8 cellular contexts compared by ENCODE assay signal in genomic region chr2:169478339-169478738, GRCh38. TPM values are rescaled to one million over a fixed set of nuclear protein-coding genes. Genes with fewer than 3 reads are reported as not detected.
DNase-seq lines count a peak whose midpoint lies in the region; ATAC-seq and TF ChIP-seq lines count a peak whose summit lies in the region.

No MANE protein-coding gene starts in this region.

- TF ChIP-seq CTCF in activated B cell treated with CpG ODN at 0.5 μM for 24 hours (IDR thresholded peaks at IDR 0.05) (no peak), foreskin fibroblast (IDR thresholded peaks at IDR 0.05; ENCODE audit: low read depth, low read length) (no peak), psoas muscle (IDR thresholded peaks at IDR 0.05) (no peak), RWPE1 (conservative IDR thresholded peaks at IDR 0.05; ENCODE audit: low read depth) (no peak)

- no peaks in the 10 kb centered on the region for H3K27me3 ChIP-seq in psoas muscle (ENCODE audit: insufficient read depth in 3 of 3, low read length in 2 of 3)

- peak overlapping the region; percentile 91 for H3K4me3 Mint-ChIP-seq in activated B cell treated with CpG ODN at 0.5 μM for 24 hours

- intact Hi-C loops in activated B cell treated with CpG ODN at 0.5 μM for 24 hours (cut with micrococcal nuclease) (loop anchor here (2.0 to 5.0 kb wide), 2 partner anchors 94 to 216 kb away; partner anchors contain the start of genes CFAP210, FASTKD1 and PHOSPHO2), psoas muscle (cut with DNase I) (loop anchor here in 1 of 2 donors (10.0 kb wide), 1 partner anchor 316 kb away; the partner anchor contains the start of gene SSB)

- no peak for ATAC-seq in activated B cell treated with CpG ODN at 0.5 μM for 24 hours (ENCODE audit: low read depth)
- ATAC-seq in psoas muscle = peak in 1 of 4 donors; percentile 4
- no peak for ATAC-seq in esophagus mucosa
- ATAC-seq in GM18519 (IDR thresholded peaks at IDR 0.05; ENCODE audit: low FRiP score, unreplicated experiment) = no peak

- no peaks in the 10 kb centered on the region for H3K9me3 ChIP-seq in psoas muscle

- peaks cover 2 to 17% of the 10 kb centered on the region in 2 donors for H3K36me3 ChIP-seq in psoas muscle (ENCODE audit: insufficient read depth in 1 of 2, low read depth in 1 of 2)

- POLR2A ChIA-PET in activated B cell treated with CpG ODN at 0.5 μM for 24 hours (lab: Charles Lee) = no interaction called here
- POLR2A ChIA-PET in RWPE1 (lab: Yijun Ruan, JAX; ENCODE audit: low non-redundant PET) = no interaction called here

- H3K4me3 ChIP-seq in foreskin fibroblast (ENCODE audit: low read depth in 1 of 2, low read length in 2 of 2) (no peak overlapping the region), psoas muscle (peak overlapping the region; percentile 73)

- H3K4me1 ChIP-seq in psoas muscle = peaks cover 27% of the 10 kb centered on the region

- H3K36me3 Mint-ChIP-seq in activated B cell treated with CpG ODN at 0.5 μM for 24 hours (ENCODE audit: low read depth) = no peaks in the 10 kb centered on the region

- H3K9me3 Mint-ChIP-seq in activated B cell treated with CpG ODN at 0.5 μM for 24 hours = no peaks in the 10 kb centered on the region

- DNase-seq in EL (peak; percentile 23), activated B cell treated with CpG ODN at 0.5 μM for 24 hours (no peak), foreskin fibroblast (peak; percentile 38 to 50), psoas muscle (no peak), DMS153 (lab: John Stamatoyannopoulos, UW) (no peak), RWPE1 (ENCODE audit: low spot score) (no peak)

- H3K27ac ChIP-seq in psoas muscle = peak overlapping the region; percentile 74
- H3K27ac ChIP-seq in RWPE1 = no peak overlapping the region

- peaks cover 10% of the 10 kb centered on the region for H3K4me1 Mint-ChIP-seq in activated B cell treated with CpG ODN at 0.5 μM for 24 hours

- H3K27me3 Mint-ChIP-seq in activated B cell treated with CpG ODN at 0.5 μM for 24 hours = no peaks in the 10 kb centered on the region

- WGBS in psoas muscle, 3 donors = 31 to 49% (median 34%) methylated on average over 3 of the region's 3 CpGs

- no peak overlapping the region for H3K27ac Mint-ChIP-seq in activated B cell treated with CpG ODN at 0.5 μM for 24 hours

- CTCF ChIA-PET in activated B cell treated with CpG ODN at 0.5 μM for 24 hours (lab: Charles Lee) = no interaction called here
- CTCF ChIA-PET in RWPE1 (lab: Yijun Ruan, JAX) = interaction anchor here (1.1 to 1.5 kb wide), 2 partner anchors 9 to 346 kb away, joined by 4 to 7 read pairs; partner anchors contain the start of gene METTL5

RNA-seq across cellular contexts. Expression of gene BBS5, which starts 1.0 kb away (rescaled TPM):
- total RNA-seq in activated B cell treated with CpG ODN at 0.5 μM for 24 hours (2.3 and 2.8 TPM in 2 replicates), psoas muscle (10 to 100 TPM in 1 of 4 donors, 1 to 10 TPM in 3; 8.1 to 12.3 (median 9.2) TPM), esophagus mucosa (3.5 TPM)
- polyA plus RNA-seq in psoas muscle = 10 to 100 TPM in 1 of 3 donors, 1 to 10 TPM in 2; 3.7 to 12.2 (median 5.1) TPM

RNA-seq across cellular contexts. Expression of gene KLHL41, which starts 31.2 kb away (rescaled TPM):
- total RNA-seq in activated B cell treated with CpG ODN at 0.5 μM for 24 hours = 0.24 and 0.27 TPM in 2 replicates
- total RNA-seq in psoas muscle = 1,000 to 10,000 TPM; 3,179 to 3,578 (median 3,364) TPM
- polyA plus RNA-seq in psoas muscle = 1,000 to 10,000 TPM in 2 of 3 donors, 100 to 1,000 TPM in 1; 639 to 3,023 (median 2,979) TPM
- total RNA-seq in esophagus mucosa = 0.40 TPM

Comparison
In these comparisons a context has a peak if more than half of its experiments do, and no peak if none do; other contexts are left out.
1. DNase-seq: peak in EL (single experiment) and foreskin fibroblast (2 of 2); none in activated B cell treated with CpG ODN at 0.5 μM for 24 hours (single experiment), psoas muscle (0 of 2), DMS153 (single experiment) and RWPE1 (single experiment).
2. RNA of gene KLHL41, which starts 31.2 kb away (total RNA-seq): 3,179 to 3,578 TPM in psoas muscle; 0.40 TPM in esophagus mucosa (single experiment) and 0.24 to 0.27 TPM in activated B cell treated with CpG ODN at 0.5 μM for 24 hours; every median in the first group is over 1,000 times any median in the second.